1 cellular context compared by ENCODE assay signal in the genomic region with DNA sequence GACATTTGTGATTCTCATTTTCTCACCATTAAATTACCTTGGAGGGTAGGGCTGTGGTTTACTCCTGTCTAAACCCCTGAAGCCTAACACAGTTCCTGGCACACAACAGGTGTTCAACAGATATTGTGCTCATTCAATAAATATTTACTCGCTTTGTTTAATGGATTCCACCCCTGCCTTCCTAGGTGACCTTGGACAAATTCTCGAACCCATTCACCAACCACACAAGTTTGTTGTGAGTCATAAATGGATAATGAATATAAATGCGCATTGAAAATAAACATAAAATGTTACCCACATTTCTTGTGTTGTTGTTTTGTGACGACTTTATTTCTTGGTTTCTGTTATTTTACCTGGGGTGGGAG.
TF ChIP-seq lines count a peak whose summit lies in the region.

No MANE protein-coding gene starts in this region.

TF ChIP-seq in SK-N-SH treated with all-trans-retinoic acid at 6 μM for 48 hours, 23 proteins besides CTCF, POLR2A, EP300 and RAD21 (continued from another document):
- TF ChIP-seq, protein P1, sequence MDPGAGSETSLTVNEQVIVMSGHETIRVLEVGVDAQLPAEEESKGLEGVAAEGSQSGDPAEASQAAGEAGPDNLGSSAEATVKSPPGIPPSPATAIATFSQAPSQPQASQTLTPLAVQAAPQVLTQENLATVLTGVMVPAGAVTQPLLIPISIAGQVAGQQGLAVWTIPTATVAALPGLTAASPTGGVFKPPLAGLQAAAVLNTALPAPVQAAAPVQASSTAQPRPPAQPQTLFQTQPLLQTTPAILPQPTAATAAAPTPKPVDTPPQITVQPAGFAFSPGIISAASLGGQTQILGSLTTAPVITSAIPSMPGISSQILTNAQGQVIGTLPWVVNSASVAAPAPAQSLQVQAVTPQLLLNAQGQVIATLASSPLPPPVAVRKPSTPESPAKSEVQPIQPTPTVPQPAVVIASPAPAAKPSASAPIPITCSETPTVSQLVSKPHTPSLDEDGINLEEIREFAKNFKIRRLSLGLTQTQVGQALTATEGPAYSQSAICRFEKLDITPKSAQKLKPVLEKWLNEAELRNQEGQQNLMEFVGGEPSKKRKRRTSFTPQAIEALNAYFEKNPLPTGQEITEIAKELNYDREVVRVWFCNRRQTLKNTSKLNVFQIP (CRISPR knock-in tag; IDR thresholded peaks at IDR 0.05; ENCODE audit: borderline replicate concordance, low read depth) = no peak
- no peak for TF ChIP-seq TOX (CRISPR knock-in tag; IDR thresholded peaks at IDR 0.05; ENCODE audit: borderline replicate concordance)
